18 cellular contexts compared by ENCODE assay signal in the genomic region with DNA sequence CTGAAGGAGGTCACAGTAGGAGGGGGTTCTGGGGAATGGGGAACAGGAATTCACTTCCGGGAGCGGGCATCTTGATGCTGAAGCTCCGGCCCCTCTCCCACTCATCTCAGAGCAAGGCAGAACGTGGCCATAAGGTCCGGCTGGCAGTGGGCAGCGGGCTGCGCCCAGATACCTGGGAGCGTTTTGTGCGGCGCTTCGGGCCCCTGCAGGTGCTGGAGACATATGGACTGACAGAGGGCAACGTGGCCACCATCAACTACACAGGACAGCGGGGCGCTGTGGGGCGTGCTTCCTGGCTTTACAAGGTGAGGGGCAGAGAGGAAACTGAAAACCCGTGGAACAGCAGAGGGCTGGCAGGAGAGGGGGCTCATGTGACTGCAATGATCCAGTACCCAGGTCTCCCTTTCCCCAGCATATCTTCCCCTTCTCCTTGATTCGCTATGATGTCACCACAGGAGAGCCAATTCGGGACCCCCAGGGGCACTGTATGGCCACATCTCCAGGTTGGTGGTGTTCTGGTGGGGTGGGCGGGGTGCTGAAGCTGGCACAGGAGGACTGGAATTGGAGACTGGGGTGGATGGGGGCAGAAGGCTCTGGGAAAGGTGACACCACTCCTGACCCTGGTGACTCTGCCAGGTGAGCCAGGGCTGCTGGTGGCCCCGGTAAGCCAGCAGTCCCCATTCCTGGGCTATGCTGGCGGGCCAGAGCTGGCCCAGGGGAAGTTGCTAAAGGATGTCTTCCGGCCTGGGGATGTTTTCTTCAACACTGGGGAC. TPM values are rescaled to one million over a fixed set of nuclear protein-coding genes. Genes with fewer than 3 reads are reported as not detected.
DNase-seq lines count a peak whose midpoint lies in the region; ATAC-seq and TF ChIP-seq lines count a peak whose summit lies in the region.
"Had no signal": no experiment of that assay in that cellular context is flagged by ENCODE, and none has a peak within 500 bp of the region (broad histone marks: within the 10 kb centered on the region; RNA-seq: fewer than 3 reads in every experiment).

No MANE protein-coding gene starts in this region.

- no peaks in the 10 kb centered on the region for H3K9me3 ChIP-seq in H9 (ENCODE audit: control insufficient read depth, low read depth, low read length)
- H3K9me3 ChIP-seq in mucosa of stomach (ENCODE audit: control insufficient read depth, low read length): no peaks in the 10 kb centered on the region
- H3K9me3 ChIP-seq in stomach smooth muscle (ENCODE audit: control insufficient read depth in 2 of 2, low read length in 2 of 2): no peaks in the 10 kb centered on the region
- H3K9me3 ChIP-seq in PC-3 (ENCODE audit: low read length): no peaks in the 10 kb centered on the region
- H3K9me3 ChIP-seq: prostate gland had no signal

- WGBS in H9 (ENCODE audit: extremely low coverage, insufficient read length, low lambda C conversion rate): no CpG with 5 or more reads among the region's 22 CpGs

- H3K18ac ChIP-seq in H9 (ENCODE audit: insufficient read length, low read depth, low read length): no peak overlapping the region

- H2BK15ac ChIP-seq in H9 (ENCODE audit: low read depth, low read length): no peak overlapping the region

- no peak overlapping the region for H4K91ac ChIP-seq in H9 (ENCODE audit: insufficient read length, low read depth, low read length)

- intact Hi-C loops in PC-3 (cut with micrococcal nuclease): no loop called here

- no peak overlapping the region for H4K5ac ChIP-seq in H9 (ENCODE audit: insufficient read length, low read depth, low read length)

- H3K79me2 ChIP-seq in H9 (ENCODE audit: insufficient read depth, low read length) (no peaks in the 10 kb centered on the region), PC-3 (ENCODE audit: low read length) (no peaks in the 10 kb centered on the region)

- no peaks in the 10 kb centered on the region for H3K36me3 ChIP-seq in mucosa of stomach (ENCODE audit: control insufficient read depth, insufficient read depth, low read length)
- peaks cover 2 to 7% of the 10 kb centered on the region in 2 donors for H3K36me3 ChIP-seq in stomach smooth muscle (ENCODE audit: control insufficient read depth in 2 of 2, insufficient read depth in 2 of 2, low read length in 2 of 2)
- no peaks in the 10 kb centered on the region; the same call in 1 of the 2 replicates for H3K36me3 ChIP-seq in PC-3 (ENCODE audit: low read depth, low read length)
- H3K36me3 ChIP-seq: brain microvascular endothelial cell, prostate gland had no signal

- H3K36me3 Mint-ChIP-seq in H9 (ENCODE audit: insufficient read depth in 1 of 3, low read depth in 3 of 3): peaks cover 8 to 37% (median 29%) of the 10 kb centered on the region in 3 experiments; a peak in 6 of 7 replicates
- no peaks in the 10 kb centered on the region for H3K36me3 Mint-ChIP-seq in chondrocyte (ENCODE audit: low read depth)
- peaks cover 17% of the 10 kb centered on the region for H3K36me3 Mint-ChIP-seq in stimulated activated memory B cell treated with anti-CD40 and anti-IgM and Interleukin-4, amounts not matched to agents 10 μg/mL and 1 μg/mL and 100 μg/mL, for 72 hours
- H3K36me3 Mint-ChIP-seq: activated naive CD4-positive, alpha-beta T cell treated with anti-CD3 and anti-CD28 coated beads, Interleukin-2, amount 50 U/mL, for 24 hours had no signal

- H3K27me3 ChIP-seq in H9 (ENCODE audit: insufficient read depth, low read length) (no peaks in the 10 kb centered on the region), mucosa of stomach (ENCODE audit: control insufficient read depth, insufficient read depth, low read length) (no peaks in the 10 kb centered on the region), stomach smooth muscle (ENCODE audit: control insufficient read depth in 1 of 2, insufficient read depth in 2 of 2, low read length in 2 of 2) (no peaks in the 10 kb centered on the region), PC-3 (ENCODE audit: low read length) (no peaks in the 10 kb centered on the region)
- H3K27me3 ChIP-seq: brain microvascular endothelial cell had no signal

- H3K27me3 Mint-ChIP-seq in H9 (ENCODE audit: low read depth): no peaks in the 10 kb centered on the region
- H3K27me3 Mint-ChIP-seq in chondrocyte (ENCODE audit: low read depth): no peaks in the 10 kb centered on the region
- H3K27me3 Mint-ChIP-seq in stimulated activated memory B cell treated with anti-CD40 and anti-IgM and Interleukin-4, amounts not matched to agents 10 μg/mL and 1 μg/mL and 100 μg/mL, for 72 hours: no peaks in the 10 kb centered on the region
- H3K27me3 Mint-ChIP-seq: activated naive CD4-positive, alpha-beta T cell treated with anti-CD3 and anti-CD28 coated beads, Interleukin-2, amount 50 U/mL, for 24 hours had no signal

- no peak overlapping the region for H2AK5ac ChIP-seq in H9 (ENCODE audit: insufficient read length, low read length)

- no peaks in the 10 kb centered on the region for H3K9me2 ChIP-seq in PC-3 (replicated peaks; ENCODE audit: low read length)

- H3K27ac ChIP-seq in H9 (ENCODE audit: insufficient read length, low read depth, low read length) (no peak overlapping the region), stomach smooth muscle (ENCODE audit: low read length) (peak overlapping the region; percentile 41), PC-3 (ENCODE audit: low read length) (no peak overlapping the region)
- H3K27ac ChIP-seq: brain microvascular endothelial cell, prostate gland had no signal

- H3K27ac Mint-ChIP-seq in H9: peak overlapping the region in 2 of 3 experiments; percentile 62 to 74; a peak in 1 of 7 replicates
- no peak overlapping the region for H3K27ac Mint-ChIP-seq in chondrocyte (ENCODE audit: unreplicated experiment)
- no peak overlapping the region for H3K27ac Mint-ChIP-seq in stimulated activated memory B cell treated with anti-CD40 and anti-IgM and Interleukin-4, amounts not matched to agents 10 μg/mL and 1 μg/mL and 100 μg/mL, for 72 hours
- H3K27ac Mint-ChIP-seq: activated naive CD4-positive, alpha-beta T cell treated with anti-CD3 and anti-CD28 coated beads, Interleukin-2, amount 50 U/mL, for 24 hours; T-helper 1 cell treated with Interleukin-12 subunit alpha and Interleukin-12 subunit beta and Interleukin-4 antibody, amounts not matched to agents 30 μg/mL and 1 μg/mL, for 36 hours had no signal

- peaks cover 35 to 37% of the 10 kb centered on the region in 2 experiments for H3K4me1 Mint-ChIP-seq in H9
- H3K4me1 Mint-ChIP-seq in chondrocyte (ENCODE audit: low read depth): peaks cover 28% of the 10 kb centered on the region
- peaks cover 42% of the 10 kb centered on the region for H3K4me1 Mint-ChIP-seq in stimulated activated memory B cell treated with anti-CD40 and anti-IgM and Interleukin-4, amounts not matched to agents 10 μg/mL and 1 μg/mL and 100 μg/mL, for 72 hours

- no TSS peak for BruUV-seq in PC-3 (replicated peaks; lab: Mats Ljungman, UMichigan)

- peaks cover 3% of the 10 kb centered on the region; the same call in 1 of the 2 replicates for H3K4me1 ChIP-seq in H9 (ENCODE audit: insufficient read depth, low read length)
- peaks cover 42% of the 10 kb centered on the region for H3K4me1 ChIP-seq in mucosa of stomach (ENCODE audit: control insufficient read depth, insufficient read depth, low read length)
- H3K4me1 ChIP-seq in stomach smooth muscle (ENCODE audit: control insufficient read depth, insufficient read depth, low read length): peaks cover 58% of the 10 kb centered on the region
- peaks cover 16% of the 10 kb centered on the region for H3K4me1 ChIP-seq in PC-3 (ENCODE audit: insufficient read depth, low read length)

- H3F3A ChIP-seq in PC-3 (ENCODE audit: low read length, unreplicated experiment): no peaks in the 10 kb centered on the region

- H3K56ac ChIP-seq in H9 (ENCODE audit: insufficient read length, low read depth, low read length): no peak overlapping the region

- H2BK120ac ChIP-seq in H9 (ENCODE audit: low read depth, low read length, poor library complexity, severe bottlenecking): no peak overlapping the region

- DNase-seq in H9: peak; percentile 29
- peak; percentile 86 for DNase-seq in chondrocyte (ENCODE audit: low spot score)
- DNase-seq in PC-3: no peak
- no peak for DNase-seq in GDM1 (lab: John Stamatoyannopoulos, UW)
- DNase-seq: activated T-cell treated with anti-CD3 and anti-CD28 coated beads, Interleukin-2, amount 50 U/mL, for 48 hours; brain microvascular endothelial cell; DND-41; NCI-H187; NCI-H446 had no signal

- CTCF ChIA-PET in PC-3 (lab: Charles Lee): no interaction called here

- H3K4me2 ChIP-seq in H9 (ENCODE audit: insufficient read depth, insufficient read length, low read length): no peak overlapping the region
- H3K4me2 ChIP-seq in PC-3 (ENCODE audit: low read length): no peak overlapping the region

- POLR2A ChIA-PET in PC-3 (lab: Charles Lee; ENCODE audit: unreplicated experiment): no interaction called here

- H2AFZ ChIP-seq in H9 (ENCODE audit: low read length) (no peak overlapping the region), PC-3 (ENCODE audit: low read length) (no peak overlapping the region)

- no peak overlapping the region for H3K4ac ChIP-seq in H9 (ENCODE audit: low read depth, low read length)

- no peak overlapping the region for H3K23ac ChIP-seq in H9 (ENCODE audit: insufficient read length, low read depth, low read length)

- no peak overlapping the region for H3K4me3 ChIP-seq in mucosa of stomach (ENCODE audit: low read length)
- peak overlapping the region in 1 of 2 donors; percentile 35 for H3K4me3 ChIP-seq in stomach smooth muscle (ENCODE audit: low read length in 2 of 2)
- no peak overlapping the region for H3K4me3 ChIP-seq in PC-3 (ENCODE audit: low read length)
- H3K4me3 ChIP-seq: lung, prostate gland had no signal

- H3K23me2 ChIP-seq in H9 (ENCODE audit: insufficient read length, low read depth, low read length, poor library complexity, severe bottlenecking): peaks cover 10% of the 10 kb centered on the region

- H3K9ac ChIP-seq in H9 (ENCODE audit: extremely low read depth, insufficient read length, low read length): no peak overlapping the region
- peak overlapping the region; percentile 11 for H3K9ac ChIP-seq in mucosa of stomach (ENCODE audit: low read length)
- H3K9ac ChIP-seq in stomach smooth muscle (ENCODE audit: low read length in 2 of 2): peak overlapping the region in 1 of 2 donors; percentile 16
- no peak overlapping the region for H3K9ac ChIP-seq in PC-3 (ENCODE audit: low read length)

- no peaks in the 10 kb centered on the region for H4K20me1 ChIP-seq in H9 (ENCODE audit: control insufficient read depth, insufficient read depth, insufficient read length)
- no peaks in the 10 kb centered on the region for H4K20me1 ChIP-seq in PC-3 (ENCODE audit: low read length)

- H2BK20ac ChIP-seq in H9 (ENCODE audit: low read depth, low read length, poor library complexity, severe bottlenecking): no peak overlapping the region

- no peak overlapping the region for H3K14ac ChIP-seq in H9 (ENCODE audit: insufficient read depth, low read length)

- no peak for ATAC-seq in stimulated activated memory B cell treated with anti-CD40 and anti-IgM and Interleukin-4, amounts not matched to agents 10 μg/mL and 1 μg/mL and 100 μg/mL, for 72 hours
- no peak for ATAC-seq in PC-3
- ATAC-seq in GM21381 (IDR thresholded peaks at IDR 0.05; ENCODE audit: unreplicated experiment): no peak
- ATAC-seq: esophagus mucosa had no signal

- no peak overlapping the region for H2BK12ac ChIP-seq in H9 (ENCODE audit: insufficient read length, low read depth, low read length)

- TF ChIP-seq CTCF in H9 (conservative IDR thresholded peaks at IDR 0.05) (no peak), chondrocyte (IDR thresholded peaks at IDR 0.05) (no peak), PC-3 (conservative IDR thresholded peaks at IDR 0.05; ENCODE audit: low read depth, low read length) (no peak)

- H3K9me3 Mint-ChIP-seq in H9: no peaks in the 10 kb centered on the region
- H3K9me3 Mint-ChIP-seq in chondrocyte (ENCODE audit: low read depth): no peaks in the 10 kb centered on the region
- H3K9me3 Mint-ChIP-seq in stimulated activated memory B cell treated with anti-CD40 and anti-IgM and Interleukin-4, amounts not matched to agents 10 μg/mL and 1 μg/mL and 100 μg/mL, for 72 hours: no peaks in the 10 kb centered on the region
- H3K9me3 Mint-ChIP-seq: activated naive CD4-positive, alpha-beta T cell treated with anti-CD3 and anti-CD28 coated beads, Interleukin-2, amount 50 U/mL, for 24 hours; T-helper 1 cell treated with Interleukin-12 subunit alpha and Interleukin-12 subunit beta and Interleukin-4 antibody, amounts not matched to agents 30 μg/mL and 1 μg/mL, for 36 hours had no signal

- H4K8ac ChIP-seq in H9 (replicated peaks; ENCODE audit: insufficient read length, low read depth, low read length): no peak overlapping the region

- H3K79me1 ChIP-seq in H9 (ENCODE audit: insufficient read depth, low read depth, low read length, poor library complexity, severe bottlenecking): no peaks in the 10 kb centered on the region

- H3T11ph ChIP-seq in H9 (ENCODE audit: low read length): no peak overlapping the region

- H2BK5ac ChIP-seq in H9 (ENCODE audit: insufficient read length, low read length): no peak overlapping the region

- H3K4me3 Mint-ChIP-seq in H9: peak overlapping the region in 1 of 2 experiments; percentile 8; a peak in 1 of 5 replicates
- H3K4me3 Mint-ChIP-seq in chondrocyte (ENCODE audit: unreplicated experiment): no peak overlapping the region
- H3K4me3 Mint-ChIP-seq in stimulated activated memory B cell treated with anti-CD40 and anti-IgM and Interleukin-4, amounts not matched to agents 10 μg/mL and 1 μg/mL and 100 μg/mL, for 72 hours: no peak overlapping the region
- H3K4me3 Mint-ChIP-seq: activated naive CD4-positive, alpha-beta T cell treated with anti-CD3 and anti-CD28 coated beads, Interleukin-2, amount 50 U/mL, for 24 hours; T-helper 1 cell treated with Interleukin-12 subunit alpha and Interleukin-12 subunit beta and Interleukin-4 antibody, amounts not matched to agents 30 μg/mL and 1 μg/mL, for 36 hours had no signal

RNA-seq across cellular contexts. Expression of a gene that starts 3.0 kb away (rescaled TPM):
- total RNA-seq in H9 (2021) (42.0 and 45.3 TPM in 2 replicates), chondrocyte (10.6 to 16.6 TPM (median 11.6 TPM) in 3 replicates), PC-3 (2014; rRNA removed) (6.3 and 9.2 TPM in 2 replicates)

RNA-seq across cellular contexts. Expression of a gene that starts 50.4 kb away (rescaled TPM):
- 65.4 and 67.1 TPM in 2 replicates for total RNA-seq in H9 (2021)
- 48.6 to 61.0 TPM (median 49.1 TPM) in 3 replicates for total RNA-seq in chondrocyte
- 46.5 and 57.4 TPM in 2 replicates for total RNA-seq in PC-3 (2014; rRNA removed)

Comparison
In these comparisons a context has a peak if more than half of its experiments do, and no peak if none do; other contexts are left out.
1. DNase-seq: peak in H9 (single experiment) and chondrocyte (single experiment); none in PC-3 (single experiment) and GDM1 (single experiment).
2. H3K27ac Mint-ChIP-seq: peak in H9 (2 of 3); none in chondrocyte (single experiment) and stimulated activated memory B cell treated with anti-CD40 and anti-IgM and Interleukin-4, amounts not matched to agents 10 μg/mL and 1 μg/mL and 100 μg/mL, for 72 hours (single experiment).